ENCODE assay signal across 37 cellular contexts in the genomic region with DNA sequence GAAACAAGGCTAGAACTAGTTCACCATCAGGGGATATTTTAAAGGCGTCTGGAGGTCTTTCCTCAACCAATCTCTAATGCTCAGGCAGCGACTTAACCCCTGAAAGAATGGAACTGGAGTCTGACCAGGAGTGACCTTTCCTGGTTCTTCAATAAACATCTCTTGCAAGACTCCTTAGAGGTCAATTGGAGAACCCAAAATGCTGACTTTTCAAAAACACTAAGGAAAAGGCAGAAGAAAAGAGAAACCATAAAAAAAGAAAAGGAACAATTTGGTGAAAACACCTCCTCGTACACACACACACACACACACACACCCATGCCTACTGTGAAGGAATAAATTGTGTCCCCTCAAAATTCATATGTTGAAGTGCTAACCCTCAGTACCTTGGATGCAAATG. TPM values are rescaled to one million over a fixed set of nuclear protein-coding genes. Genes with fewer than 3 reads are reported as not detected.
"Had no signal": no experiment of that assay in that cellular context is flagged by ENCODE, and none has a peak within 500 bp of the region (broad histone marks: within the 10 kb centered on the region; RNA-seq: fewer than 3 reads in every experiment).

No MANE protein-coding gene starts in this region.

- H3K9me3 Mint-ChIP-seq: T-cell had no signal

- H2AFZ ChIP-seq: PC-9 had no signal

- H3K4me3 ChIP-seq: MG63, PC-9, SJCRH30, SK-N-MC had no signal

- H3K4me1 ChIP-seq: SJCRH30 had no signal

- DNase-seq: Karpas-422, MG63, NCI-H1048, NCI-H1092 treated with DMSO at 0.1 percent for 48 hours, NCI-H1105 treated with DMSO at 0.1 percent for 48 hours, NCI-H1417, NCI-H1436, NCI-H146, NCI-H1694, NCI-H187, NCI-H1930, NCI-H2029 treated with DMSO at 0.1 percent for 48 hours, NCI-H2081 treated with DMSO at 0.1 percent for 48 hours, NCI-H2107, NCI-H2171, NCI-H226, NCI-H446 treated with DMSO at 0.1 percent for 48 hours, NCI-H510A, NCI-H524, NCI-H526, NCI-H69, NCI-H748 treated with DMSO at 0.1 percent for 48 hours, NCI-H82, PC-9, SHP77, SIG-M5, SJCRH30 had no signal

- H3K9me3 ChIP-seq: MG63, SJCRH30 had no signal

- H3K4me2 ChIP-seq: PC-9 had no signal

- FAIRE-seq: RCC 7860 had no signal

- H3K4me3 Mint-ChIP-seq: T-cell had no signal

- H3K36me3 ChIP-seq: MG63, SJCRH30 had no signal

- H3K27me3 Mint-ChIP-seq: T-cell had no signal

- H3K27ac ChIP-seq: PC-9, RWPE1, SJCRH30, SK-N-MC had no signal

- H3K27me3 ChIP-seq: MG63, SJCRH30 had no signal

- ATAC-seq: Panc1, Right ventricle myocardium inferior, SK-N-SH treated with all-trans-retinoic acid at 6 μM for 48 hours had no signal

RNA-seq across cellular contexts. Expression of gene TIMD4, which starts 12.3 kb away (rescaled TPM):
- total RNA-seq: M059J, PC-9, RPMI7951, SJCRH30, SK-MEL-5 had no signal
